Comparison of ENCODE assay signal across 23 cellular contexts in genomic region chr16:1371054-1371978, GRCh38.
"Had no signal": no experiment of that assay in that cellular context is flagged by ENCODE, and none has a peak within 500 bp of the region (broad histone marks: within the 10 kb centered on the region; RNA-seq: fewer than 3 reads in every experiment).

No MANE protein-coding gene starts in this region.

- H3K27me3 ChIP-seq: breast epithelium had no signal

- H3K4me1 ChIP-seq: breast epithelium had no signal

- H3K27ac Mint-ChIP-seq: activated B cell treated with CpG ODN at 0.5 μM for 24 hours; activated CD4-positive, alpha-beta T cell treated with anti-CD3 and anti-CD28 coated beads, Interleukin-2, amount 10 ng/mL, durations not matched to agents 24 days and 14 days; activated CD8-positive, alpha-beta memory T cell treated with anti-CD3 and anti-CD28 coated beads, Interleukin-2, amount 10 ng/mL, durations not matched to agents 7 days and 5 days; activated naive CD4-positive, alpha-beta T cell treated with anti-CD3 and anti-CD28 coated beads, Interleukin-2, amount 50 U/mL, for 24 hours; activated T-cell treated with anti-CD3 and anti-CD28 coated beads, Interleukin-2, amount 50 U/mL, for 24 hours; activated T-helper 1 cell treated with anti-CD3 and anti-CD28 coated beads, Interleukin-12 subunit alpha, Interleukin-12 subunit beta, Interleukin-2, Interleukin-4 antibody, amounts not matched to agents 30 ng/mL and 10 ng/mL and 1 ng/mL, durations not matched to agents 14 hours and 24 hours and 36 hours; T-cell had no signal

- ATAC-seq: Right ventricle myocardium inferior had no signal

- H3K36me3 ChIP-seq: breast epithelium had no signal

- H3K9me3 ChIP-seq: breast epithelium had no signal

- H3K36me3 Mint-ChIP-seq: activated CD8-positive, alpha-beta memory T cell treated with anti-CD3 and anti-CD28 coated beads, Interleukin-2, amount 10 ng/mL, durations not matched to agents 7 days and 5 days had no signal

- H3K27ac ChIP-seq: breast epithelium, SK-N-MC had no signal

- H3K4me1 Mint-ChIP-seq: activated B cell treated with CpG ODN at 0.5 μM for 24 hours; activated CD4-positive, alpha-beta T cell treated with anti-CD3 and anti-CD28 coated beads, Interleukin-2, amount 10 ng/mL, durations not matched to agents 24 days and 14 days; activated CD8-positive, alpha-beta memory T cell treated with anti-CD3 and anti-CD28 coated beads, Interleukin-2, amount 10 ng/mL, durations not matched to agents 7 days and 5 days; T-cell had no signal

- H3K27me3 Mint-ChIP-seq: activated B cell treated with CpG ODN at 0.5 μM for 24 hours; activated CD4-positive, alpha-beta T cell treated with anti-CD3 and anti-CD28 coated beads, Interleukin-2, amount 10 ng/mL, durations not matched to agents 24 days and 14 days; activated CD8-positive, alpha-beta memory T cell treated with anti-CD3 and anti-CD28 coated beads, Interleukin-2, amount 10 ng/mL, durations not matched to agents 7 days and 5 days; activated naive CD4-positive, alpha-beta T cell treated with anti-CD3 and anti-CD28 coated beads, Interleukin-2, amount 50 U/mL, for 24 hours; activated T-cell treated with anti-CD3 and anti-CD28 coated beads, Interleukin-2, amount 50 U/mL, for 24 hours; T-cell had no signal

- DNase-seq: activated CD4-positive, alpha-beta T cell treated with anti-CD3 and anti-CD28 coated beads for 1 hour; activated effector memory CD4-positive, alpha-beta T cell treated with Interleukin-2 at 50 U/mL for 16 hours; aorta; caudate nucleus; NCI-H1092; NCI-H1417; NCI-H1694; NCI-H2029; NCI-H2107; NCI-H2171 treated with DMSO at 0.1 percent for 48 hours; NCI-H226; NCI-H526 treated with DMSO at 0.1 percent for 48 hours; T1000 had no signal

- H3K4me3 Mint-ChIP-seq: activated B cell treated with CpG ODN at 0.5 μM for 24 hours; activated CD4-positive, alpha-beta T cell treated with anti-CD3 and anti-CD28 coated beads, Interleukin-2, amount 10 ng/mL, durations not matched to agents 24 days and 14 days; activated CD8-positive, alpha-beta memory T cell treated with anti-CD3 and anti-CD28 coated beads, Interleukin-2, amount 10 ng/mL, durations not matched to agents 7 days and 5 days; activated naive CD4-positive, alpha-beta T cell treated with anti-CD3 and anti-CD28 coated beads, Interleukin-2, amount 50 U/mL, for 24 hours; activated T-cell treated with anti-CD3 and anti-CD28 coated beads, Interleukin-2, amount 50 U/mL, for 24 hours; activated T-helper 1 cell treated with anti-CD3 and anti-CD28 coated beads, Interleukin-12 subunit alpha, Interleukin-12 subunit beta, Interleukin-2, Interleukin-4 antibody, amounts not matched to agents 30 ng/mL and 10 ng/mL and 1 ng/mL, durations not matched to agents 14 hours and 24 hours and 36 hours; T-cell had no signal

- H3K9me3 Mint-ChIP-seq: activated B cell treated with CpG ODN at 0.5 μM for 24 hours; activated CD4-positive, alpha-beta T cell treated with anti-CD3 and anti-CD28 coated beads, Interleukin-2, amount 10 ng/mL, durations not matched to agents 24 days and 14 days; activated naive CD4-positive, alpha-beta T cell treated with anti-CD3 and anti-CD28 coated beads, Interleukin-2, amount 50 U/mL, for 24 hours; activated T-cell treated with anti-CD3 and anti-CD28 coated beads, Interleukin-2, amount 50 U/mL, for 24 hours; activated T-helper 1 cell treated with anti-CD3 and anti-CD28 coated beads, Interleukin-12 subunit alpha, Interleukin-12 subunit beta, Interleukin-2, Interleukin-4 antibody, amounts not matched to agents 30 ng/mL and 10 ng/mL and 1 ng/mL, durations not matched to agents 14 hours and 24 hours and 36 hours; T-cell had no signal

- H3K4me3 ChIP-seq: breast epithelium, SK-N-MC had no signal
